20 cellular contexts compared by ENCODE assay signal in the genomic region with DNA sequence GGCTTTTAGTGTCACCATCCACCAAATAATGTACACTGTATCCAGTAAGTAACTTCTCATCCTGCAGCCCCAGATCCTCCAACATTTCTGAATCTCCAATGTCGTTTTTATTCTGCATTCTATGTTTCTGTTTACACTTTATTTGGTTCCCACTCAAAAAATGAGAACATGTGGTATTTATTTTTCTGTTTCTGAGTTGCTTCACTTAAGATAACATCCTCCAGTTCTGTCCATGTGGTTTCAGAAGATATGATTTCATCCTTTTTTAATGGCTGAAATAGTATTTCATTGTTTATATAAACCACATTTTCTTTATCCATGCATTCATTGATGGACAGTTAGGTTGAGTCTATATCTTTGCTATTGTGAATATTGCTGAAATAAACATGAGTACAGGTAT.
DNase-seq lines count a peak whose midpoint lies in the region; ATAC-seq and TF ChIP-seq lines count a peak whose summit lies in the region.
"Had no signal": no experiment of that assay in that cellular context is flagged by ENCODE, and none has a peak within 500 bp of the region (broad histone marks: within the 10 kb centered on the region; RNA-seq: fewer than 3 reads in every experiment).

No MANE protein-coding gene starts in this region.

- no peak overlapping the region for H2BK15ac ChIP-seq in mesenchymal stem cell (ENCODE audit: low read depth, poor library complexity, severe bottlenecking)

- no peak overlapping the region for H4K91ac ChIP-seq in mesenchymal stem cell (ENCODE audit: low read length)

- no peak overlapping the region for H2BK120ac ChIP-seq in mesenchymal stem cell (ENCODE audit: low read depth, low read length)

- no peak for TF ChIP-seq POLR2A in Peyer's patch (IDR thresholded peaks at IDR 0.05)
- TF ChIP-seq POLR2A in thyroid gland (IDR thresholded peaks at IDR 0.05), result no peak

- no peaks in the 10 kb centered on the region for H3K79me1 ChIP-seq in mesenchymal stem cell (replicated peaks; ENCODE audit: low read length, poor library complexity, severe bottlenecking)

- DNase-seq in HCEC 1CT (peak; percentile 1), brain pericyte (ENCODE audit: low read depth, low spot score) (peak; percentile 40), fibroblast of mammary gland (ENCODE audit: low read depth) (peak; percentile 10), mesenchymal stem cell (peak; percentile 26), Peyer's patch (no peak), thyroid gland (no peak)
- DNase-seq: CD4-positive, alpha-beta T cell; COR-L47; DMS79; NCI-H1092 treated with DMSO at 0.1 percent for 48 hours; NCI-H1436 treated with DMSO at 0.1 percent for 48 hours; NCI-H1930; NCI-H345; NCI-H524; NCI-H774; RPMI8226; SHP77 had no signal

- H3K9me3 ChIP-seq in mesenchymal stem cell (ENCODE audit: control insufficient read depth, low read length), result no peaks in the 10 kb centered on the region
- no peaks in the 10 kb centered on the region for H3K9me3 ChIP-seq in Peyer's patch
- no peaks in the 10 kb centered on the region for H3K9me3 ChIP-seq in thyroid gland
- H3K9me3 ChIP-seq: BLaER1 had no signal

- no peak overlapping the region for H3K18ac ChIP-seq in mesenchymal stem cell (ENCODE audit: low read depth in 1 of 2, low read length in 2 of 2)

- H4K8ac ChIP-seq in mesenchymal stem cell (ENCODE audit: low read length), result no peak overlapping the region

- no CpG with 5 or more reads among the region's 1 CpG for WGBS in mesenchymal stem cell
- 30 to 41% methylated on average over 1 of the region's 1 CpG for WGBS in thyroid gland, 2 donors

- H3K36me3 ChIP-seq in mesenchymal stem cell (ENCODE audit: control insufficient read depth in 1 of 2, insufficient read depth in 2 of 2, low read depth in 1 of 2, low read length in 2 of 2) (no peaks in the 10 kb centered on the region), Peyer's patch (no peaks in the 10 kb centered on the region), thyroid gland (no peaks in the 10 kb centered on the region)
- H3K36me3 ChIP-seq: BLaER1 had no signal

- no peak overlapping the region for H3K9ac ChIP-seq in mesenchymal stem cell (ENCODE audit: low read length)
- H3K9ac ChIP-seq: BLaER1, KMS-11 had no signal

- intact Hi-C loops in thyroid gland (cut with DNase I), result no loop called here

- no peak overlapping the region for H2AK5ac ChIP-seq in mesenchymal stem cell (ENCODE audit: low read length, severe bottlenecking)

- no peak for TF ChIP-seq CTCF in fibroblast of mammary gland (conservative IDR thresholded peaks at IDR 0.05; ENCODE audit: control insufficient read depth, insufficient read depth, low read depth, low read length)
- TF ChIP-seq CTCF in Peyer's patch (IDR thresholded peaks at IDR 0.05), result no peak
- no peak for TF ChIP-seq CTCF in thyroid gland (IDR thresholded peaks at IDR 0.05)

- H3K27ac ChIP-seq in mesenchymal stem cell (ENCODE audit: low read length, poor library complexity, severe bottlenecking), result no peak overlapping the region
- no peak overlapping the region for H3K27ac ChIP-seq in Peyer's patch
- H3K27ac ChIP-seq in thyroid gland, result no peak overlapping the region
- H3K27ac ChIP-seq: BLaER1, KMS-11 had no signal

- no peak overlapping the region for H2BK5ac ChIP-seq in mesenchymal stem cell (ENCODE audit: low read depth, low read length, poor library complexity, severe bottlenecking)

- H2AFZ ChIP-seq in mesenchymal stem cell (ENCODE audit: low read depth, low read length), result no peak overlapping the region

- H3K4me3 ChIP-seq in fibroblast of mammary gland (ENCODE audit: control insufficient read depth, low read depth, low read length) (no peak overlapping the region), mesenchymal stem cell (ENCODE audit: insufficient read depth in 1 of 2, low read depth in 1 of 2, low read length in 2 of 2) (no peak overlapping the region), Peyer's patch (no peak overlapping the region), thyroid gland (replicated peaks in 1 of 3) (no peak overlapping the region)
- H3K4me3 ChIP-seq: BLaER1 had no signal

- H2BK12ac ChIP-seq in mesenchymal stem cell (ENCODE audit: low read length in 2 of 2), result no peak overlapping the region

- no peak overlapping the region for H3K14ac ChIP-seq in mesenchymal stem cell (ENCODE audit: low read length in 2 of 2)

- H3K23ac ChIP-seq in mesenchymal stem cell (ENCODE audit: low read length in 2 of 2), result no peak overlapping the region

- no peaks in the 10 kb centered on the region for H3K27me3 ChIP-seq in mesenchymal stem cell (ENCODE audit: control insufficient read depth in 1 of 2, insufficient read depth in 1 of 2, low read length in 2 of 2)
- no peaks in the 10 kb centered on the region for H3K27me3 ChIP-seq in Peyer's patch
- H3K27me3 ChIP-seq in thyroid gland, result no peaks in the 10 kb centered on the region
- H3K27me3 ChIP-seq: BLaER1 had no signal

- no peak overlapping the region for H3K4me2 ChIP-seq in mesenchymal stem cell (ENCODE audit: low read length, poor library complexity, severe bottlenecking)
- H3K4me2 ChIP-seq: BLaER1, KMS-11 had no signal

- H3K4me1 ChIP-seq in mesenchymal stem cell (ENCODE audit: control insufficient read depth, insufficient read depth, low read depth, low read length), result no peaks in the 10 kb centered on the region
- H3K4me1 ChIP-seq in Peyer's patch, result no peaks in the 10 kb centered on the region
- no peaks in the 10 kb centered on the region for H3K4me1 ChIP-seq in thyroid gland

- H3K4ac ChIP-seq in mesenchymal stem cell (ENCODE audit: low read depth in 1 of 2, low read length in 2 of 2), result no peak overlapping the region

- ATAC-seq in GM19463 (IDR thresholded peaks at IDR 0.05; ENCODE audit: unreplicated experiment), result no peak

Comparison
In these comparisons a context has a peak if more than half of its experiments do, and no peak if none do; other contexts are left out.
1. DNase-seq: peak in HCEC 1CT (single experiment), brain pericyte (single experiment), fibroblast of mammary gland (single experiment) and mesenchymal stem cell (single experiment); none in Peyer's patch (0 of 3) and thyroid gland (0 of 2).